Comparison of ENCODE assay signal across 21 cellular contexts in the genomic region with DNA sequence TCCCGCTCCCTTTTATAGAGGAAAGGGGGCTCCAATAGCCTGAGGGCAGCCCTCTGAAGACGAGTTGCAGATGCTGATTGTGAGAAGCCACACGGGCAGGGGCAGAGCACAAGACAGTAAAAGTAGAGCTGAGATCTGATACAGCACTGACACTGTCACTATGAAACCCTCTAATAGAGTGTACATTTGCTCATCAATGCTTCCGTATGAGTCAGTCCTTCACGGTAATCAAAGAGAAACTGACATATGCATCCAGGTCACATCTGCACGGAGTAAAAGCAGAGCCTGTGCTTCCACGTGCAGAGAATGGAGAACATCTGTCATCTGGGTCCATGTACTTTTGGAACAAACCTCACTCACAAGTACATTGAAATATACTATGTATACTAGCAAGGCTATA.
"Had no signal": no experiment of that assay in that cellular context is flagged by ENCODE, and none has a peak within 500 bp of the region (broad histone marks: within the 10 kb centered on the region; RNA-seq: fewer than 3 reads in every experiment).

No MANE protein-coding gene starts in this region.

- H3K36me3 ChIP-seq: SJSA1 had no signal

- H3K9ac ChIP-seq: SK-N-SH had no signal

- H3K4me1 ChIP-seq: SJSA1 had no signal

- H3K27me3 ChIP-seq: SJSA1 had no signal

- H3K4me3 ChIP-seq: SJSA1 had no signal

- DNase-seq: KBM-7, MV-4-11, NCI-H1048, NCI-H1105, NCI-H1417, NCI-H1436 treated with DMSO at 0.1 percent for 48 hours, NCI-H1694, NCI-H187 treated with DMSO at 0.1 percent for 48 hours, NCI-H2029 treated with DMSO at 0.1 percent for 48 hours, NCI-H2171 treated with DMSO at 0.1 percent for 48 hours, NCI-H345, NCI-H446 treated with DMSO at 0.1 percent for 48 hours, NCI-H510A treated with DMSO at 0.1 percent for 48 hours, NCI-H526, NCI-H82, Right ventricle myocardium superior, RPMI8226, SIG-M5, SK-N-SH, SW 1271 had no signal

- H3K9me3 ChIP-seq: SJSA1, SK-N-SH had no signal

- H3K27ac ChIP-seq: SJSA1 had no signal

- H3K4me2 ChIP-seq: SK-N-SH had no signal
